ENCODE assay signal across 8 cellular contexts in the genomic region with DNA sequence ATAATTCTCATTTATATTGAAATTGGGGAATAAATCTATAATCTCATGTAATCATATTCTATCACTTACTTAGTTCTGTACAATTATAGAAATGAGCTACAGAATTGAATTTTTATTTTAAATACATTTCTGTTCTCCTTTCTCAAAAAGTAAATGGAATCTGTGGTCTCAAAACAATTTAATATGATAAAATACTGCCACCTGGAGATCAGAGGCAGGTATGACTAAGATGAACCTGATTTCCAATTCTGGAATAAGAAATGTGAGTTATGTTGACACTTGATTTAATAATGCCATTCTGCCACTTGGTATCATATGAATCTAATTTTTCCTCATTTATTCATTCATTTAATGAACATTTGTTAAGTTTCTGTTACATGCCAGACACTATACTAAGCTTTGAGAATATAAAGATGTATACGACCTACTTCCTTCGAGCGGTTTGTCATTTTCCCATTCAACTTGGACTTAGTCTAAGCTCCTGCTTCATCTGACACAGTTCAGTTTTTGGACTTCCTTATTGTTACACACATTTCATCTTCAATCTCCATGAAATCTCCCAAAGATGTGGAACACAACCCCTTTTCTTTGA.
DNase-seq lines count a peak whose midpoint lies in the region; ATAC-seq lines count a peak whose summit lies in the region.

No MANE protein-coding gene starts in this region.

- ATAC-seq in HG03108 (IDR thresholded peaks at IDR 0.05; ENCODE audit: unreplicated experiment) (no peak), HG03439 (IDR thresholded peaks at IDR 0.05; ENCODE audit: unreplicated experiment) (no peak), HG02678 (IDR thresholded peaks at IDR 0.05; ENCODE audit: unreplicated experiment) (no peak)

- DNase-seq in NCI-H510A treated with DMSO at 0.1 percent for 48 hours (lab: John Stamatoyannopoulos, UW) (peak; percentile 6), NCI-H510A (lab: John Stamatoyannopoulos, UW) (no peak), NCI-H128 (lab: John Stamatoyannopoulos, UW; ENCODE audit: unreplicated experiment) (peak; percentile 23), astrocyte of the hippocampus (ENCODE audit: low read depth, low spot score) (peak; percentile 48), kidney tubule cell (ENCODE audit: low spot score) (peak; percentile 54)
